8 cellular contexts compared by ENCODE assay signal in genomic region chr1:182391362-182392044, GRCh38. TPM values are rescaled to one million over a fixed set of nuclear protein-coding genes. Genes with fewer than 3 reads are reported as not detected.
A peak's percentile ranks its signal among the peaks of the same experiment; 100 is the strongest.
DNase-seq lines count a peak whose midpoint lies in the region; ATAC-seq, FAIRE-seq and TF ChIP-seq lines count a peak whose summit lies in the region.

GLUL (minus strand) TSS chr1:182391790; CDS start chr1:182388737, 3,053 bp downstream.

- H3K27me3 ChIP-seq in astrocyte (ENCODE audit: insufficient read depth, low read length) (no peaks in the 10 kb centered on the region), rectal smooth muscle tissue (ENCODE audit: control insufficient read depth, insufficient read depth, low read length) (no peaks in the 10 kb centered on the region)

- H3K9me3 Mint-ChIP-seq in astrocyte (ENCODE audit: unreplicated experiment) = no peaks in the 10 kb centered on the region

- peak; percentile 94 for DNase-seq in GM13976 (ENCODE audit: low spot score)
- DNase-seq in NCI-H1436 treated with DMSO at 0.1 percent for 48 hours (lab: John Stamatoyannopoulos, UW) = peak; percentile 64
- peak; percentile 48 to 65 (median 62) for DNase-seq in T-helper 17 cell
- peak; percentile 78 for DNase-seq in astrocyte (ENCODE audit: low read depth)
- peak; percentile 95 for DNase-seq in hepatic stellate cell (ENCODE audit: low spot score)
- no peak for DNase-seq in RCC 7860 (ENCODE audit: low spot score)

- H3K4me1 Mint-ChIP-seq in T-helper 17 cell = peaks cover 26% of the 10 kb centered on the region
- peaks cover 8% of the 10 kb centered on the region for H3K4me1 Mint-ChIP-seq in astrocyte (ENCODE audit: low read depth, unreplicated experiment)

- H3K36me3 ChIP-seq in astrocyte (ENCODE audit: insufficient read depth, low read length) (peaks cover 15% of the 10 kb centered on the region), rectal smooth muscle tissue (ENCODE audit: control insufficient read depth, insufficient read depth, low read length) (peaks cover 14% of the 10 kb centered on the region)

- FAIRE-seq in astrocyte (lab: Jason Lieb, UNC) (no peak), RCC 7860 (lab: Jason Lieb, UNC) (no peak)

- H3K9me3 ChIP-seq in T-helper 17 cell (ENCODE audit: control insufficient read depth, low read length, poor library complexity, severe bottlenecking) = no peaks in the 10 kb centered on the region
- H3K9me3 ChIP-seq in astrocyte (ENCODE audit: insufficient read depth, low read depth, low read length) = no peaks in the 10 kb centered on the region

- H2AFZ ChIP-seq in astrocyte (ENCODE audit: low read depth, low read length) = peak within 1 kb of the TSS; percentile 87

- TF ChIP-seq CTCF in GM13976 (IDR thresholded peaks at IDR 0.05; ENCODE audit: borderline replicate concordance, control extremely low read depth, extremely low read depth, insufficient read depth, missing control alignments) (no peak), astrocyte (IDR thresholded peaks at IDR 0.05; ENCODE audit: insufficient read depth, low read depth, low read length) (no peak)

- in situ Hi-C loops in GM13976 (cut with MboI; ENCODE audit: low sequenced_read_pairs, unreplicated experiment) = loop anchor here (10.0 kb wide), 1 partner anchor 307 kb away; no protein-coding TSS in a partner anchor

- H3K36me3 Mint-ChIP-seq in T-helper 17 cell (ENCODE audit: low read depth) (peaks cover 11% of the 10 kb centered on the region), astrocyte (ENCODE audit: low read depth, unreplicated experiment) (peaks cover 9% of the 10 kb centered on the region)

- peak within 1 kb of the TSS; percentile 70 for H3K4me3 ChIP-seq in astrocyte (ENCODE audit: insufficient read depth, low read depth, low read length)
- peak within 1 kb of the TSS; percentile 72 for H3K4me3 ChIP-seq in rectal smooth muscle tissue (ENCODE audit: low read length)

- H3K27ac Mint-ChIP-seq in T-helper 17 cell = peak within 1 kb of the TSS; percentile 95
- H3K27ac Mint-ChIP-seq in astrocyte (ENCODE audit: unreplicated experiment) = peak within 1 kb of the TSS; percentile 77

- ATAC-seq in HG02852 (IDR thresholded peaks at IDR 0.05; ENCODE audit: unreplicated experiment) (peak; percentile 69), T-helper 17 cell (peak; percentile 86)

- H3K27ac ChIP-seq in astrocyte (ENCODE audit: low read depth, low read length) = peak within 1 kb of the TSS; percentile 85
- peak within 1 kb of the TSS; percentile 96 for H3K27ac ChIP-seq in rectal smooth muscle tissue (ENCODE audit: low read depth, low read length)

- H3K27me3 Mint-ChIP-seq in T-helper 17 cell = no peaks in the 10 kb centered on the region
- H3K27me3 Mint-ChIP-seq in astrocyte (ENCODE audit: low read depth, unreplicated experiment) = peaks cover 2% of the 10 kb centered on the region

- H3K4me1 ChIP-seq in astrocyte (ENCODE audit: insufficient read depth, low read length) = peaks cover 8% of the 10 kb centered on the region
- peaks cover 9% of the 10 kb centered on the region for H3K4me1 ChIP-seq in rectal smooth muscle tissue (ENCODE audit: control insufficient read depth, insufficient read depth, low read length)

- H3K9ac ChIP-seq in astrocyte (ENCODE audit: low read length) (peak within 1 kb of the TSS; percentile 90), rectal smooth muscle tissue (ENCODE audit: low read length) (peak within 1 kb of the TSS; percentile 86)

- H4K20me1 ChIP-seq in astrocyte (ENCODE audit: insufficient read depth, low read length) = peaks cover 41% of the 10 kb centered on the region

- peaks cover 39% of the 10 kb centered on the region for H3K79me2 ChIP-seq in astrocyte (ENCODE audit: insufficient read depth, low read length)

- H3K4me3 Mint-ChIP-seq in T-helper 17 cell (peak within 1 kb of the TSS; percentile 98), astrocyte (ENCODE audit: unreplicated experiment) (peak within 1 kb of the TSS; percentile 99)

- H3K4me2 ChIP-seq in astrocyte (ENCODE audit: low read length) = peak within 1 kb of the TSS; percentile 98

RNA-seq across cellular contexts. Expression of gene GLUL, which starts in this region (rescaled TPM):
- 100 to 1,000 TPM; 106 to 127 TPM for total RNA-seq in T-helper 17 cell
- 134 and 158 TPM in 2 replicates for total RNA-seq in astrocyte
